18 cellular contexts compared by ENCODE assay signal in the genomic region with DNA sequence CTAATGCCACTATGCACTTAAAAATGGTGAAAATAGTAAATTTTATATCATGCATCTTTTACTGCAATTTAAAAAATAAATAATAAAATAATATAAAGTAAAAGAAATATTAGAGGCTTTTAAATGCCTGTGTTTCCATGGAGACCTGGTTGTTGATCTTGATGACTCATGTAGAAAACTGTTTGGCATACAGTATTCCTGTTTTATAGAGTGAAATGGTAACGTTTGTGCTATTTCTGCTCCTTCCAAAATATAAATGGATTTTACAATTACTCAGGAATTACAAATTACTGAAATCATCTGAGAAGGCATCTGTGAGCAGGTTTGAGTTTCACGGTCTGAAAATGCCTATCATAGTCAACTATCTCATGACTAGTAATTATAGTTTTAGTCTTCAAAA.
DNase-seq lines count a peak whose midpoint lies in the region; ATAC-seq and TF ChIP-seq lines count a peak whose summit lies in the region.
"Had no signal": no experiment of that assay in that cellular context is flagged by ENCODE, and none has a peak within 500 bp of the region (broad histone marks: within the 10 kb centered on the region; RNA-seq: fewer than 3 reads in every experiment).

No MANE protein-coding gene starts in this region.

- H3K9me3 Mint-ChIP-seq in MCF 10A (ENCODE audit: unreplicated experiment): no peaks in the 10 kb centered on the region
- H3K9me3 Mint-ChIP-seq: activated T-cell treated with anti-CD3 and anti-CD28 coated beads, Interleukin-2, amount 50 U/mL, for 24 hours; T-helper 1 cell treated with Interleukin-12 subunit alpha and Interleukin-12 subunit beta and Interleukin-4 antibody, amounts not matched to agents 30 μg/mL and 1 μg/mL, for 36 hours had no signal

- no peaks in the 10 kb centered on the region for H3K4me1 Mint-ChIP-seq in MCF 10A (ENCODE audit: insufficient read depth, unreplicated experiment)

- H3K27me3 Mint-ChIP-seq in MCF 10A (ENCODE audit: insufficient read depth, unreplicated experiment): no peaks in the 10 kb centered on the region
- H3K27me3 Mint-ChIP-seq: activated T-cell treated with anti-CD3 and anti-CD28 coated beads, Interleukin-2, amount 50 U/mL, for 24 hours had no signal

- H3K9me3 ChIP-seq in breast epithelium (no peaks in the 10 kb centered on the region), BE2C (no peaks in the 10 kb centered on the region)
- H3K9me3 ChIP-seq: ovary, tibial nerve had no signal

- no peak overlapping the region for H3K27ac Mint-ChIP-seq in MCF 10A (ENCODE audit: low read depth, unreplicated experiment)
- H3K27ac Mint-ChIP-seq: activated T-cell treated with anti-CD3 and anti-CD28 coated beads, Interleukin-2, amount 50 U/mL, for 24 hours; T-helper 1 cell treated with Interleukin-12 subunit alpha and Interleukin-12 subunit beta and Interleukin-4 antibody, amounts not matched to agents 30 μg/mL and 1 μg/mL, for 36 hours had no signal

- in situ Hi-C loops in brain microvascular endothelial cell (cut with HindIII; ENCODE audit: low pct_ligation_motif_present, low sequenced_read_pairs): no loop called here

- H3K27me3 ChIP-seq in breast epithelium (no peaks in the 10 kb centered on the region), brain microvascular endothelial cell (replicated peaks) (no peaks in the 10 kb centered on the region), BE2C (no peaks in the 10 kb centered on the region)
- H3K27me3 ChIP-seq: ovary, tibial nerve had no signal

- ATAC-seq in GM19035 (IDR thresholded peaks at IDR 0.05; ENCODE audit: unreplicated experiment): no peak

- H3K4me3 ChIP-seq in breast epithelium (no peak overlapping the region), brain microvascular endothelial cell (ENCODE audit: low read depth, low read length) (no peak overlapping the region), BE2C (ENCODE audit: low read depth, low read length) (no peak overlapping the region)
- H3K4me3 ChIP-seq: lung, ovary, tibial nerve had no signal

- intact Hi-C loops in MCF 10A (cut with micrococcal nuclease): no loop called here
- intact Hi-C loops in breast epithelium (cut with DNase I; ENCODE audit: low total_unique reads): no loop called here

- TF ChIP-seq CTCF in MCF 10A (IDR thresholded peaks at IDR 0.05; ENCODE audit: unreplicated experiment): no peak
- TF ChIP-seq CTCF in breast epithelium (IDR thresholded peaks at IDR 0.05): no peak
- TF ChIP-seq CTCF in brain microvascular endothelial cell (IDR thresholded peaks at IDR 0.05; ENCODE audit: low read depth, low read length, missing control alignments): no peak
- TF ChIP-seq CTCF in BE2C (IDR thresholded peaks at IDR 0.05; ENCODE audit: low read depth, low read length): no peak

- DNase-seq in MCF 10A (ENCODE audit: unreplicated experiment) (peak; percentile 41), breast epithelium (ENCODE audit: low spot score in 2 of 2) (no peak), brain microvascular endothelial cell (peak; percentile 55), hepatic stellate cell (ENCODE audit: low spot score) (peak; percentile 14), BE2C (no peak)
- DNase-seq in activated CD4-positive, alpha-beta T cell treated with anti-CD3 and anti-CD28 coated beads, Interleukin-2, amount 50 U/mL, for 4 hours: no peak
- DNase-seq in NK-92 treated with Interleukin-12 subunit alpha and Interleukin-12 subunit beta, amount 100 ng/mL, for 24 hours (lab: John Stamatoyannopoulos, UW): no peak
- DNase-seq: activated CD4-positive, alpha-beta T cell treated with anti-CD3 and anti-CD28 coated beads for 1 hour; activated T-cell treated with anti-CD3 and anti-CD28 coated beads, Interleukin-2, amount 50 U/mL, for 24 hours; NCI-H446 treated with DMSO at 0.1 percent for 48 hours; OCI-M1; ovary; stimulated activated CD4-positive, alpha-beta T cell treated with anti-CD3 and anti-CD28 coated beads, Interleukin-15, amount 100 ng/mL, for 24 hours had no signal

- CTCF ChIA-PET in MCF 10A (lab: Yijun Ruan, JAX): no interaction called here

- H3K4me3 Mint-ChIP-seq in MCF 10A (ENCODE audit: unreplicated experiment): no peak overlapping the region
- H3K4me3 Mint-ChIP-seq: activated T-cell treated with anti-CD3 and anti-CD28 coated beads, Interleukin-2, amount 50 U/mL, for 24 hours; T-helper 1 cell treated with Interleukin-12 subunit alpha and Interleukin-12 subunit beta and Interleukin-4 antibody, amounts not matched to agents 30 μg/mL and 1 μg/mL, for 36 hours had no signal

- TF ChIP-seq POLR2A in breast epithelium (IDR thresholded peaks at IDR 0.05): no peak

- H3K27ac ChIP-seq in breast epithelium: no peak overlapping the region
- H3K27ac ChIP-seq in brain microvascular endothelial cell: no peak overlapping the region
- H3K27ac ChIP-seq: HL-60, ovary, tibial nerve had no signal

- no TSS peak for BruUV-seq in MCF 10A (replicated peaks; lab: Mats Ljungman, UMichigan)

- H3K4me1 ChIP-seq in breast epithelium (no peaks in the 10 kb centered on the region), BE2C (no peaks in the 10 kb centered on the region)

- no peaks in the 10 kb centered on the region for H3K36me3 Mint-ChIP-seq in MCF 10A (ENCODE audit: insufficient read depth, unreplicated experiment)

- H3K36me3 ChIP-seq in breast epithelium (no peaks in the 10 kb centered on the region), brain microvascular endothelial cell (replicated peaks) (no peaks in the 10 kb centered on the region), BE2C (no peaks in the 10 kb centered on the region)
- H3K36me3 ChIP-seq: ovary, tibial nerve had no signal

- POLR2A ChIA-PET in MCF 10A (lab: Yijun Ruan, JAX): no interaction called here

Comparison
In these comparisons a context has a peak if more than half of its experiments do, and no peak if none do; other contexts are left out.
1. DNase-seq: peak in MCF 10A (single experiment), brain microvascular endothelial cell (single experiment) and hepatic stellate cell (single experiment); none in breast epithelium (0 of 2), activated CD4-positive, alpha-beta T cell treated with anti-CD3 and anti-CD28 coated beads, Interleukin-2, amount 50 U/mL, for 4 hours (0 of 2), BE2C (single experiment) and NK-92 treated with Interleukin-12 subunit alpha and Interleukin-12 subunit beta, amount 100 ng/mL, for 24 hours (single experiment).